ENCODE assay signal across 8 cellular contexts in genomic region chr1:214260561-214261205, GRCh38.
"Had no signal": no experiment of that assay in that cellular context is flagged by ENCODE, and none has a peak within 500 bp of the region (broad histone marks: within the 10 kb centered on the region; RNA-seq: fewer than 3 reads in every experiment).

No MANE protein-coding gene starts in this region.

- H3K4me1 ChIP-seq: colonic mucosa had no signal

- H3K4me2 ChIP-seq: neural progenitor cell had no signal

- H2AFZ ChIP-seq: neural progenitor cell had no signal

- H3K4me3 ChIP-seq: body of pancreas, colonic mucosa, heart right ventricle, lower lobe of right lung, neural progenitor cell, skin epidermis, testis had no signal

- H3K9me3 ChIP-seq: body of pancreas, colonic mucosa, lower lobe of right lung, testis had no signal

- H3K27me3 ChIP-seq: body of pancreas, colonic mucosa, neural progenitor cell, testis had no signal

- H3K9ac ChIP-seq: neural progenitor cell had no signal

- H3K36me3 ChIP-seq: colonic mucosa, heart right ventricle, lower lobe of right lung, neural progenitor cell had no signal

- FAIRE-seq: endometrium had no signal

- H3K27ac ChIP-seq: body of pancreas, colonic mucosa, lower lobe of right lung, neural progenitor cell, skin epidermis, testis had no signal
